In the genomic region with DNA sequence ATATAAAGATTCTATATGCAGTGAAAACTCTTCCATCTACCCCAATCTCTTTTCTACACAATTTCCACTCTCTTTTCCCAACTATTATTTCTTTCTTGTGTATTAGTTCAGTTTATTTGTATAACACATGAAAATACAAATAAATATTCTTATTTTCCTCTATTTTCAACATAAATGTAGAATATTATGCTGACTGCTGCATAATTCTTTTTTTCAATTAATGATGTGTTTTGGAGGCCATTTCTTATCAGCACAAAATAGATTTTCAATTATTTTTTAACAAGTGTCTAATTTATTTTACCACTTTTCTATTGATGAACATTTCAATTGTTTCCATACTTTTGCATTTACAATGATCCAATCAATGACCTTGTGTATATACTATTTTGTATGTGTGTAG, we compare ENCODE assay signal across 28 cellular contexts.
"Had no signal": no experiment of that assay in that cellular context is flagged by ENCODE, and none has a peak within 500 bp of the region (broad histone marks: within the 10 kb centered on the region; RNA-seq: fewer than 3 reads in every experiment).

No MANE protein-coding gene starts in this region.

- H3K9me3 ChIP-seq: ovary, psoas muscle, spleen, suprapubic skin, testis, tibial artery, transverse colon, upper lobe of right lung, uterus had no signal

- H3K36me3 ChIP-seq: neural progenitor cell, ovary, spleen, suprapubic skin, tibial artery, transverse colon, upper lobe of right lung, uterus had no signal

- H3K27me3 ChIP-seq: neural progenitor cell, ovary, spleen, suprapubic skin, testis, tibial artery, transverse colon, upper lobe of right lung, uterus had no signal

- H3K79me2 ChIP-seq: parathyroid adenoma had no signal

- DNase-seq: natural killer cell; occipital lobe; ovary; posterior cingulate gyrus; psoas muscle; right cardiac atrium; spleen; stimulated activated CD4-positive, alpha-beta T cell treated with anti-CD3 and anti-CD28 coated beads, Interleukin-12 subunit alpha, Interleukin-12 subunit beta, amount 100 ng/mL, for 4 hours; stimulated activated CD4-positive, alpha-beta T cell treated with anti-CD3 and anti-CD28 coated beads, Interleukin-1b, Interleukin-23, amount 100 ng/mL, for 48 hours; stimulated activated CD4-positive, alpha-beta T cell treated with anti-CD3 and anti-CD28 coated beads, Interleukin-4, amount 100 ng/mL, for 1 hour; stimulated activated CD4-positive, alpha-beta T cell treated with anti-CD3 and anti-CD28 coated beads, Interleukin-4, amount 100 ng/mL, for 4 hours; stimulated activated CD8-positive, alpha-beta memory T cell treated with anti-CD3 and anti-CD28 coated beads, Interleukin-4, amount 100 ng/mL, for 48 hours; stimulated activated naive CD4-positive, alpha-beta T cell; stimulated activated naive CD8-positive, alpha-beta T cell treated with anti-CD3 and anti-CD28 coated beads, Interleukin-15, amount 100 ng/mL, for 72 hours; stimulated activated naive CD8-positive, alpha-beta T cell treated with anti-CD3 and anti-CD28 coated beads, Interleukin-15, Interleukin-2, amounts not matched to agents 100 U/mL and 50 U/mL, for 24 hours; substantia nigra; testis; tibial artery; transverse colon; upper lobe of right lung; uterus had no signal

- H3K27ac ChIP-seq: neural progenitor cell, ovary, parathyroid adenoma, psoas muscle, skin epidermis, spleen, suprapubic skin, testis, tibial artery, transverse colon, upper lobe of right lung, uterus had no signal

- H3K4me1 ChIP-seq: neural progenitor cell, parathyroid adenoma, psoas muscle, spleen, suprapubic skin, testis, tibial artery, transverse colon, upper lobe of right lung, uterus had no signal

- H3K4me2 ChIP-seq: neural progenitor cell, smooth muscle cell had no signal

- H3K4me3 ChIP-seq: neural progenitor cell, ovary, psoas muscle, skin epidermis, smooth muscle cell, spleen, suprapubic skin, testis, tibial artery, transverse colon, upper lobe of right lung, uterus had no signal

- H3K9ac ChIP-seq: neural progenitor cell, parathyroid adenoma had no signal

- ATAC-seq: natural killer cell; psoas muscle; right cardiac atrium; sciatic nerve; stimulated activated memory B cell treated with anti-CD40 and anti-IgM and Interleukin-4, amounts not matched to agents 10 μg/mL and 1 μg/mL and 100 μg/mL, for 72 hours; stimulated activated naive CD8-positive, alpha-beta T cell treated with anti-CD3 and anti-CD28 coated beads, Interleukin-15, amount 100 ng/mL, for 72 hours; stimulated activated naive CD8-positive, alpha-beta T cell treated with anti-CD3 and anti-CD28 coated beads, Interleukin-15, Interleukin-2, amounts not matched to agents 100 U/mL and 50 U/mL, for 24 hours; upper lobe of right lung had no signal

- H2AFZ ChIP-seq: neural progenitor cell, parathyroid adenoma had no signal
